In genomic region chr5:171808951-171809350, GRCh38 we compare ENCODE assay signal across 24 cellular contexts. TPM values are rescaled to one million over a fixed set of nuclear protein-coding genes. Genes with fewer than 3 reads are reported as not detected.
DNase-seq lines count a peak whose midpoint lies in the region; ATAC-seq lines count a peak whose summit lies in the region.
"Had no signal": no experiment of that assay in that cellular context is flagged by ENCODE, and none has a peak within 500 bp of the region (broad histone marks: within the 10 kb centered on the region; RNA-seq: fewer than 3 reads in every experiment).

No MANE protein-coding gene starts in this region.

- ATAC-seq in GM21360 (IDR thresholded peaks at IDR 0.05; ENCODE audit: unreplicated experiment) = no peak
- ATAC-seq: activated CD8-positive, alpha-beta memory T cell treated with anti-CD3 and anti-CD28 coated beads, Interleukin-2, amount 10 ng/mL, durations not matched to agents 7 days and 5 days; esophagus mucosa; HepG2; left ventricle myocardium superior; psoas muscle had no signal

- peak; percentile 75 for DNase-seq in GM03348 (ENCODE audit: low spot score)
- DNase-seq in RPMI7951 (ENCODE audit: low read depth) = peak; percentile 42
- DNase-seq in dedifferentiated amniotic fluid mesenchymal stem cell (ENCODE audit: extremely low spot score) = peak; percentile 31
- DNase-seq in renal cortical epithelial cell (ENCODE audit: low read depth) = peak; percentile 7
- no peak for DNase-seq in activated CD4-positive, alpha-beta T cell treated with anti-CD3 and anti-CD28 coated beads, Interleukin-2, amount 50 U/mL, for 4 hours
- no peak for DNase-seq in SKM-1 treated with dmso at 0.1 percent for 144 hours (lab: John Stamatoyannopoulos, UW; ENCODE audit: unreplicated experiment)
- DNase-seq in effector CD4-positive, alpha-beta T cell = no peak
- DNase-seq: activated CD4-positive, alpha-beta T cell treated with anti-CD3 and anti-CD28 coated beads for 48 hours; activated CD8-positive, alpha-beta memory T cell treated with anti-CD3 and anti-CD28 coated beads, Interleukin-2, amount 10 ng/mL, durations not matched to agents 7 days and 5 days; AML-193; DMS79; heart left ventricle; left ventricle myocardium superior; NCI-H1417 treated with DMSO at 0.1 percent for 48 hours; NCI-H526 treated with DMSO at 0.1 percent for 48 hours; psoas muscle; stimulated activated CD4-positive, alpha-beta T cell treated with anti-CD3 and anti-CD28 coated beads, Interleukin-4, amount 100 ng/mL, for 1 hour; trophoblast cell had no signal

RNA-seq across cellular contexts. Expression of gene SMIM23, which starts 23.3 kb away (rescaled TPM):
- total RNA-seq in RPMI7951 (2014; rRNA removed; shearing (Covaris generic)) = not detected in 2 replicates
- total RNA-seq in renal cortical epithelial cell = not detected in 2 replicates
- total RNA-seq: activated CD8-positive, alpha-beta memory T cell treated with anti-CD3 and anti-CD28 coated beads, Interleukin-2, amount 10 ng/mL, durations not matched to agents 7 days and 5 days; activated T-helper 1 cell treated with anti-CD3 and anti-CD28 coated beads, Interleukin-12 subunit alpha, Interleukin-12 subunit beta, Interleukin-2, Interleukin-4 antibody, amounts not matched to agents 30 ng/mL and 10 ng/mL and 1 ng/mL, durations not matched to agents 14 hours and 24 hours and 36 hours; cardiac septum; esophagus mucosa; heart left ventricle; HepG2; left ventricle myocardium superior; psoas muscle; smooth muscle cell had no signal

Comparison
In these comparisons a context has a peak if more than half of its experiments do, and no peak if none do; other contexts are left out.
1. DNase-seq: peak in GM03348 (single experiment), RPMI7951 (single experiment), dedifferentiated amniotic fluid mesenchymal stem cell (single experiment) and renal cortical epithelial cell (single experiment); none in activated CD4-positive, alpha-beta T cell treated with anti-CD3 and anti-CD28 coated beads, Interleukin-2, amount 50 U/mL, for 4 hours (0 of 2), SKM-1 treated with dmso at 0.1 percent for 144 hours (single experiment) and effector CD4-positive, alpha-beta T cell (single experiment).